19 cellular contexts compared by ENCODE assay signal in the genomic region with DNA sequence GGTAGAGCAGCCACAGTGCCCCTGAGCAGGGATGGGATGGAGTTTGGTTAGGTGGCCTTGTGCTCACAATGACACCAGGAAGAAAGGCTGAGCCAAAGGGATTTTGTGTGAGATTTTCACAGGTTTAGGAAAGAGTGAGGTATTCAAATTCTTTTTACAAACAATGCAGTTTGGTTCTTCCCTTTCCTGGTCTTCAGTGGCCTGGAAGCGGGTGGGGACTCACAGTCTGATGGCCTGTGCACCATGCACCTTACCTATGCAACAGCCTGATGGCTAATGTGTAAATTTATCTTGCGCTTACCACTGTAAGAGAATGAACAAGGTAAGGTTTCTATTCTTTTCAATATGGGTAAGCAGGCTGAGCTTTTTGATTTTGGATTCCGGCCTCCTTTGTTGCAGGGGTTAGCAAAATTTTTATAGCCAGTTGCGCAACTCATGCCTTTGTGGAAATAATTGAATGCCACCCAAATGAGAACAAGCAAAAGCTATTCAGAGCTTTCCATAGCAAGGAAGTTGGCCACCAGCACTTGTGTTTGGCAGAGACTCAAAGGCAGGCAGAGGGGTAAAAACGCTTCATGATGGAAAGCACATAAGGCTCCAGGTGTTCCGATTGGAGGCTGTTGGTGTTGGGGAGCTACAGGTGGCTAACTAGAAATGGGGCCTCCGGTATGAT. TPM values are rescaled to one million over a fixed set of nuclear protein-coding genes. Genes with fewer than 3 reads are reported as not detected.
DNase-seq lines count a peak whose midpoint lies in the region; ATAC-seq and TF ChIP-seq lines count a peak whose summit lies in the region.
"Had no signal": no experiment of that assay in that cellular context is flagged by ENCODE, and none has a peak within 500 bp of the region (broad histone marks: within the 10 kb centered on the region; RNA-seq: fewer than 3 reads in every experiment).

No MANE protein-coding gene starts in this region.

- no peak for TF ChIP-seq RAD21 in Ishikawa (IDR thresholded peaks at IDR 0.05; ENCODE audit: low read depth)

- H3K4me3 ChIP-seq in AG09309 (ENCODE audit: control insufficient read depth, low read depth, low read length) (no peak overlapping the region), mucosa of descending colon (no peak overlapping the region)
- H3K4me3 ChIP-seq: BLaER1 treated with 17β-estradiol and CSF1 and Interleukin-3, amounts not matched to agents 10 nM and 100 nM; hepatocyte; lower lobe of right lung had no signal

- intact Hi-C loops in mucosa of descending colon (cut with DNase I, micrococcal nuclease) = loop anchor here in 1 of 2 donors (10.0 kb wide), 1 partner anchor 83 kb away; no protein-coding TSS in a partner anchor

- ATAC-seq in mucosa of descending colon = peak; percentile 14
- ATAC-seq in GM21423 (IDR thresholded peaks at IDR 0.05; ENCODE audit: unreplicated experiment) = no peak
- ATAC-seq: activated T-cell treated with anti-CD3 and anti-CD28 coated beads, Interleukin-2, amount 50 U/mL, for 4 hours; HCT116; lower lobe of right lung; stimulated activated naive B cell treated with anti-CD40 and anti-IgM and Interleukin-4, amounts not matched to agents 10 μg/mL and 1 μg/mL and 100 μg/mL, for 72 hours; T-cell had no signal

- peak; percentile 48 for DNase-seq in AG09309 (ENCODE audit: low read depth)
- peak; percentile 26 for DNase-seq in dedifferentiated amniotic fluid mesenchymal stem cell (ENCODE audit: extremely low spot score)
- peak in 1 of 3 donors; percentile 13 for DNase-seq in mucosa of descending colon
- no peak for DNase-seq in C1 segment of cervical spinal cord (lab: John Stamatoyannopoulos, UW)
- DNase-seq in ureter (ENCODE audit: low spot score) = no peak
- no peak for DNase-seq in activated naive CD4-positive, alpha-beta T cell (lab: John Stamatoyannopoulos, UW)
- DNase-seq: activated T-cell treated with anti-CD3 and anti-CD28 coated beads, Interleukin-2, amount 50 U/mL, for 4 hours; endodermal cell; lower lobe of right lung; NCI-H187 treated with DMSO at 0.1 percent for 48 hours; posterior cingulate gyrus; stimulated activated CD4-positive, alpha-beta T cell treated with anti-CD3 and anti-CD28 coated beads, Interleukin-1b, Interleukin-23, amount 100 ng/mL, for 48 hours; stimulated activated naive B cell treated with anti-CD40 and anti-IgM and Interleukin-4, amounts not matched to agents 10 μg/mL and 1 μg/mL and 100 μg/mL, for 72 hours; T-cell had no signal

- no peak for TF ChIP-seq CTCF in AG09309 (IDR thresholded peaks at IDR 0.05; ENCODE audit: control insufficient read depth, insufficient read depth, low read depth, low read length, missing control alignments)
- no peak for TF ChIP-seq CTCF in mucosa of descending colon (IDR thresholded peaks at IDR 0.05)

- H3K9me3 ChIP-seq in mucosa of descending colon = no peaks in the 10 kb centered on the region
- H3K9me3 ChIP-seq: lower lobe of right lung had no signal

- peak; percentile 70; the same call in 1 of the 2 replicates for TF ChIP-seq EP300 in Ishikawa (IDR thresholded peaks at IDR 0.05; ENCODE audit: borderline replicate concordance)

- H3K36me3 ChIP-seq in mucosa of descending colon (ENCODE audit: low read depth) = no peaks in the 10 kb centered on the region
- H3K36me3 ChIP-seq: BLaER1 treated with 17β-estradiol and CSF1 and Interleukin-3, amounts not matched to agents 10 nM and 100 nM; lower lobe of right lung had no signal

- no peaks in the 10 kb centered on the region for H3K4me1 ChIP-seq in mucosa of descending colon (ENCODE audit: low read depth)

TF ChIP-seq in Ishikawa, 13 proteins besides CTCF, POLR2A, EP300 and RAD21:
- TF ChIP-seq FOXM1 (IDR thresholded peaks at IDR 0.05; ENCODE audit: borderline replicate concordance, low read depth) (peak; percentile 47), EGR1 (IDR thresholded peaks at IDR 0.05) (no peak), TCF12 (IDR thresholded peaks at IDR 0.05; ENCODE audit: low read depth) (peak; percentile 75), CEBPB (IDR thresholded peaks at IDR 0.05) (peak; percentile 100), TEAD4 (IDR thresholded peaks at IDR 0.05) (peak; percentile 70), CREB1 (IDR thresholded peaks at IDR 0.05; ENCODE audit: low read depth) (no peak), NFIC (IDR thresholded peaks at IDR 0.05) (peak; percentile 90)
- TF ChIP-seq, protein P1, sequence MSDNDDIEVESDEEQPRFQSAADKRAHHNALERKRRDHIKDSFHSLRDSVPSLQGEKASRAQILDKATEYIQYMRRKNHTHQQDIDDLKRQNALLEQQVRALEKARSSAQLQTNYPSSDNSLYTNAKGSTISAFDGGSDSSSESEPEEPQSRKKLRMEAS (IDR thresholded peaks at IDR 0.05) = peak; percentile 45; the same call in 1 of the 2 replicates
- TF ChIP-seq, protein P2, sequence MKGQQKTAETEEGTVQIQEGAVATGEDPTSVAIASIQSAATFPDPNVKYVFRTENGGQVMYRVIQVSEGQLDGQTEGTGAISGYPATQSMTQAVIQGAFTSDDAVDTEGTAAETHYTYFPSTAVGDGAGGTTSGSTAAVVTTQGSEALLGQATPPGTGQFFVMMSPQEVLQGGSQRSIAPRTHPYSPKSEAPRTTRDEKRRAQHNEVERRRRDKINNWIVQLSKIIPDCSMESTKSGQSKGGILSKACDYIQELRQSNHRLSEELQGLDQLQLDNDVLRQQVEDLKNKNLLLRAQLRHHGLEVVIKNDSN (IDR thresholded peaks at IDR 0.05) = no peak

RNA-seq across cellular contexts. Expression of a gene that starts 23.8 kb away (rescaled TPM):
- total RNA-seq in mucosa of descending colon (10 to 100 TPM; 17.9 to 40.3 (median 39.8) TPM), ureter (5.9 TPM)

Comparison
In these comparisons a context has a peak if more than half of its experiments do, and no peak if none do; other contexts are left out.
1. DNase-seq: peak in AG09309 (single experiment) and dedifferentiated amniotic fluid mesenchymal stem cell (single experiment); none in C1 segment of cervical spinal cord (0 of 14), ureter (single experiment) and activated naive CD4-positive, alpha-beta T cell (0 of 4).